Comparison of ENCODE assay signal across 12 cellular contexts in the genomic region with DNA sequence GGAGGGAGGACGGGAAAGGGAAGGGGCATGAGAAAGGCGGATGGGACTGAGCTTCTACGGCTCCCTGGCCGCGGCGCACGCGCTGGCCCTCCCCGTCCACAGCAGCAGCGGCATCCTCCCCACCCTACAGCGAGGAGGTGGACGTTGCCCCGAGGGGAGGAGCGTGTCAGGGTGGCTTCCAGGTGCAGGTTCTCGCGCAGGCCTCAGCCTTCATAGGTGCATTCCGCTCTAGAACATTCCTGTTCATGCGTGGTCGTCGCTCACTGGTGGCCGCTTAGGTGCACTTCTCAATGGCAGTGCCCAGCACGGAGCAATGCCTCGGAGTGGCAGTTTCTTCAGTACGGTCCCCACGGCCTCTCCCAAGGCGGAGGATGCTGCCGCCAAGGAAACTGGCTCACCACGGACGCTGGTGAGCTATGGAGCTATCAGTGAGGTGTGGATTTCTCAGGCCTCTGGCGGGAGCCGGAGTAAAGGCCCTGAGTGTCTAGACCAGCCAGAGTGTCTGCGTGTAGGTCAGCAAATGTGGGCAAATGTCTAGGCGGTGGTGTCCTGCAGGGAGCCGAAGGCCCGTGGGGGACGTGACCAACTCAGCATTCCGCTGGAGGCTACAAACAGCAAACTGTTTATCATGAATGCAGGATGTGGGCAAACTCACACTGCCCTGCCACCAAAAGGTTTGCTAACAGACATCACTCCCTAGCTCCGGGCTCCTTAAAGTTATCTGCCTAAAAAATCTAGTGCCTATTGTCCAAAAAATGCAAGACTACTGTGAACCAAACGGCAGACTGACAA. TPM values are rescaled to one million over a fixed set of nuclear protein-coding genes. Genes with fewer than 3 reads are reported as not detected.
DNase-seq lines count a peak whose midpoint lies in the region; ATAC-seq and TF ChIP-seq lines count a peak whose summit lies in the region.
"Had no signal": no experiment of that assay in that cellular context is flagged by ENCODE, and none has a peak within 500 bp of the region (broad histone marks: within the 10 kb centered on the region; RNA-seq: fewer than 3 reads in every experiment).

No MANE protein-coding gene starts in this region.

- peak overlapping the region; percentile 44 for H3K4me3 Mint-ChIP-seq in activated naive CD4-positive, alpha-beta T cell treated with anti-CD3 and anti-CD28 coated beads, Interleukin-2, amount 10 ng/mL, durations not matched to agents 7 days and 5 days
- H3K4me3 Mint-ChIP-seq in memory B cell (peak overlapping the region; percentile 55), type B pancreatic cell (no peak overlapping the region)

- H3K4me1 Mint-ChIP-seq in activated naive CD4-positive, alpha-beta T cell treated with anti-CD3 and anti-CD28 coated beads, Interleukin-2, amount 10 ng/mL, durations not matched to agents 7 days and 5 days: peaks cover 10% of the 10 kb centered on the region
- peaks cover 7% of the 10 kb centered on the region for H3K4me1 Mint-ChIP-seq in memory B cell
- peaks cover 15% of the 10 kb centered on the region for H3K4me1 Mint-ChIP-seq in type B pancreatic cell (ENCODE audit: unreplicated experiment)

- H3K27me3 Mint-ChIP-seq in activated naive CD4-positive, alpha-beta T cell treated with anti-CD3 and anti-CD28 coated beads, Interleukin-2, amount 10 ng/mL, durations not matched to agents 7 days and 5 days: peaks cover 80% of the 10 kb centered on the region
- H3K27me3 Mint-ChIP-seq in memory B cell (peaks cover 21% of the 10 kb centered on the region), type B pancreatic cell (peaks cover 12% of the 10 kb centered on the region)

- ATAC-seq in activated naive CD4-positive, alpha-beta T cell treated with anti-CD3 and anti-CD28 coated beads, Interleukin-2, amount 50 U/mL, for 72 hours: no peak
- ATAC-seq in memory B cell (ENCODE audit: low read depth): no peak
- ATAC-seq in omental fat pad (ENCODE audit: low FRiP score): no peak
- no peak for ATAC-seq in HG02852 (IDR thresholded peaks at IDR 0.05; ENCODE audit: unreplicated experiment)
- ATAC-seq: activated CD8-positive, alpha-beta memory T cell treated with anti-CD3 and anti-CD28 coated beads, Interleukin-2, amount 10 ng/mL, durations not matched to agents 7 days and 5 days had no signal

- DNase-seq in activated naive CD4-positive, alpha-beta T cell treated with anti-CD3 and anti-CD28 coated beads, Interleukin-2, amount 10 ng/mL, durations not matched to agents 7 days and 5 days: no peak
- DNase-seq in activated naive CD4-positive, alpha-beta T cell treated with anti-CD3 and anti-CD28 coated beads, Interleukin-2, amount 50 U/mL, for 72 hours (ENCODE audit: low spot score in 2 of 2): no peak
- DNase-seq in dermis blood vessel endothelial cell (peak; percentile 5), memory B cell (ENCODE audit: low spot score in 2 of 2) (no peak), type B pancreatic cell (ENCODE audit: extremely low spot score, unreplicated experiment) (peak; percentile 64), omental fat pad (ENCODE audit: low spot score) (no peak), occipital lobe (lab: John Stamatoyannopoulos, UW) (no peak)
- DNase-seq: activated CD8-positive, alpha-beta memory T cell treated with anti-CD3 and anti-CD28 coated beads, Interleukin-2, amount 10 ng/mL, durations not matched to agents 7 days and 5 days; DMS 273 treated with DMSO at 0.1 percent for 48 hours; NCI-H1048; NCI-H510A had no signal

- H3K27ac Mint-ChIP-seq in activated naive CD4-positive, alpha-beta T cell treated with anti-CD3 and anti-CD28 coated beads, Interleukin-2, amount 10 ng/mL, durations not matched to agents 7 days and 5 days: no peak overlapping the region
- H3K27ac Mint-ChIP-seq in activated naive CD4-positive, alpha-beta T cell treated with anti-CD3 and anti-CD28 coated beads, Interleukin-2, amount 50 U/mL, for 72 hours: no peak overlapping the region
- no peak overlapping the region for H3K27ac Mint-ChIP-seq in memory B cell
- no peak overlapping the region for H3K27ac Mint-ChIP-seq in type B pancreatic cell
- H3K27ac Mint-ChIP-seq: activated CD8-positive, alpha-beta memory T cell treated with anti-CD3 and anti-CD28 coated beads, Interleukin-2, amount 10 ng/mL, durations not matched to agents 7 days and 5 days had no signal

- CTCF ChIA-PET in activated naive CD4-positive, alpha-beta T cell treated with anti-CD3 and anti-CD28 coated beads, Interleukin-2, amount 10 ng/mL, durations not matched to agents 7 days and 5 days (lab: Charles Lee): no interaction called here

- no peaks in the 10 kb centered on the region for H3K36me3 Mint-ChIP-seq in activated naive CD4-positive, alpha-beta T cell treated with anti-CD3 and anti-CD28 coated beads, Interleukin-2, amount 10 ng/mL, durations not matched to agents 7 days and 5 days
- peaks cover 0 to 6% of the 10 kb centered on the region in 2 donors for H3K36me3 Mint-ChIP-seq in activated naive CD4-positive, alpha-beta T cell treated with anti-CD3 and anti-CD28 coated beads, Interleukin-2, amount 50 U/mL, for 72 hours
- no peaks in the 10 kb centered on the region for H3K36me3 Mint-ChIP-seq in memory B cell
- H3K36me3 Mint-ChIP-seq in type B pancreatic cell: peaks cover 4% of the 10 kb centered on the region
- H3K36me3 Mint-ChIP-seq: activated CD8-positive, alpha-beta memory T cell treated with anti-CD3 and anti-CD28 coated beads, Interleukin-2, amount 10 ng/mL, durations not matched to agents 7 days and 5 days had no signal

- TF ChIP-seq CTCF in type B pancreatic cell (conservative IDR thresholded peaks at IDR 0.05) (no peak), omental fat pad (IDR thresholded peaks at IDR 0.05) (no peak)

- no peaks in the 10 kb centered on the region for H3K9me3 Mint-ChIP-seq in activated naive CD4-positive, alpha-beta T cell treated with anti-CD3 and anti-CD28 coated beads, Interleukin-2, amount 10 ng/mL, durations not matched to agents 7 days and 5 days
- H3K9me3 Mint-ChIP-seq in activated naive CD4-positive, alpha-beta T cell treated with anti-CD3 and anti-CD28 coated beads, Interleukin-2, amount 50 U/mL, for 72 hours: no peaks in the 10 kb centered on the region
- no peaks in the 10 kb centered on the region for H3K9me3 Mint-ChIP-seq in memory B cell
- H3K9me3 Mint-ChIP-seq in type B pancreatic cell: no peaks in the 10 kb centered on the region

RNA-seq across cellular contexts. Expression of gene AFDN, which starts 29.4 kb away (rescaled TPM):
- total RNA-seq in activated naive CD4-positive, alpha-beta T cell treated with anti-CD3 and anti-CD28 coated beads, Interleukin-2, amount 50 U/mL, for 72 hours: 10 to 100 TPM; 13.5 to 15.4 TPM
- total RNA-seq in dermis blood vessel endothelial cell (166 and 169 TPM in 2 replicates), type B pancreatic cell (ENCODE audit: low replicate concordance) (140 and 154 TPM in 2 replicates), omental fat pad (100 to 1,000 TPM; 114 to 166 (median 125) TPM), occipital lobe (237 TPM)

Comparison
In these comparisons a context has a peak if more than half of its experiments do, and no peak if none do; other contexts are left out.
1. DNase-seq: peak in dermis blood vessel endothelial cell (single experiment) and type B pancreatic cell (single experiment); none in activated naive CD4-positive, alpha-beta T cell treated with anti-CD3 and anti-CD28 coated beads, Interleukin-2, amount 10 ng/mL, durations not matched to agents 7 days and 5 days (single experiment), activated naive CD4-positive, alpha-beta T cell treated with anti-CD3 and anti-CD28 coated beads, Interleukin-2, amount 50 U/mL, for 72 hours (0 of 2), memory B cell (0 of 2), omental fat pad (single experiment) and occipital lobe (single experiment).